8 cellular contexts compared by ENCODE assay signal in genomic region chr4:76607266-76607799, GRCh38.
DNase-seq lines count a peak whose midpoint lies in the region; ATAC-seq and TF ChIP-seq lines count a peak whose summit lies in the region.

No MANE protein-coding gene starts in this region.

- H3K9me2 ChIP-seq in MM.1S (replicated peaks; ENCODE audit: insufficient read depth, low read length) = no peaks in the 10 kb centered on the region

- H3K9me3 ChIP-seq in MM.1S (replicated peaks; ENCODE audit: insufficient read depth, low read length) = no peaks in the 10 kb centered on the region
- H3K9me3 ChIP-seq in neuron (ENCODE audit: low read length) = no peaks in the 10 kb centered on the region

- H3K36me3 ChIP-seq in MM.1S (replicated peaks; ENCODE audit: insufficient read depth, low read length) (no peaks in the 10 kb centered on the region), neuron (ENCODE audit: insufficient read depth, low read length) (peaks cover 2% of the 10 kb centered on the region)

- TF ChIP-seq CTCF in MM.1S (IDR thresholded peaks at IDR 0.05; ENCODE audit: low read length) = no peak

- H3K9ac ChIP-seq in MM.1S (ENCODE audit: low read length) = peak overlapping the region; percentile 60

- peaks cover 20% of the 10 kb centered on the region for H3F3A ChIP-seq in MM.1S (ENCODE audit: insufficient read depth, low read length)

- peak; percentile 86 for ATAC-seq in GM18520 (IDR thresholded peaks at IDR 0.05; ENCODE audit: unreplicated experiment)
- ATAC-seq in HG02571 (IDR thresholded peaks at IDR 0.05; ENCODE audit: unreplicated experiment) = peak; percentile 94

- peaks cover 5% of the 10 kb centered on the region for H3K79me2 ChIP-seq in MM.1S (ENCODE audit: low read length)

- peak overlapping the region; percentile 8; the same call in 1 of the 2 replicates for H2AFZ ChIP-seq in MM.1S (ENCODE audit: low read length)
- H2AFZ ChIP-seq in neuron (ENCODE audit: low read depth, low read length) = peak overlapping the region; percentile 10

- peak overlapping the region; percentile 95 for H3K27ac ChIP-seq in MM.1S (ENCODE audit: low read length)

- peak; percentile 96 for DNase-seq in MM.1S
- DNase-seq in midbrain (lab: John Stamatoyannopoulos, UW) = no peak
- DNase-seq in HT-29 (ENCODE audit: low spot score) = no peak
- DNase-seq in DMS53 (lab: John Stamatoyannopoulos, UW) = no peak
- no peak for DNase-seq in medulla oblongata (ENCODE audit: extremely low spot score)

- peak overlapping the region; percentile 37 for H3K4me3 ChIP-seq in MM.1S (ENCODE audit: low read length)
- H3K4me3 ChIP-seq in neuron (ENCODE audit: low read length) = no peak overlapping the region

- H4K20me1 ChIP-seq in MM.1S (ENCODE audit: insufficient read depth, low read length) = no peaks in the 10 kb centered on the region

- H3K4me1 ChIP-seq in MM.1S (ENCODE audit: low read length) (peaks cover 55% of the 10 kb centered on the region), neuron (ENCODE audit: insufficient read depth, low read length) (peaks cover 32% of the 10 kb centered on the region)

- H3K27me3 ChIP-seq in MM.1S (replicated peaks; ENCODE audit: insufficient read depth, low read length) = no peaks in the 10 kb centered on the region
- H3K27me3 ChIP-seq in neuron (ENCODE audit: insufficient read depth, low read length) = no peaks in the 10 kb centered on the region

- peak overlapping the region; percentile 78 for H3K4me2 ChIP-seq in MM.1S (ENCODE audit: low read depth, low read length)
